Comparison of ENCODE assay signal across 20 cellular contexts in the genomic region with DNA sequence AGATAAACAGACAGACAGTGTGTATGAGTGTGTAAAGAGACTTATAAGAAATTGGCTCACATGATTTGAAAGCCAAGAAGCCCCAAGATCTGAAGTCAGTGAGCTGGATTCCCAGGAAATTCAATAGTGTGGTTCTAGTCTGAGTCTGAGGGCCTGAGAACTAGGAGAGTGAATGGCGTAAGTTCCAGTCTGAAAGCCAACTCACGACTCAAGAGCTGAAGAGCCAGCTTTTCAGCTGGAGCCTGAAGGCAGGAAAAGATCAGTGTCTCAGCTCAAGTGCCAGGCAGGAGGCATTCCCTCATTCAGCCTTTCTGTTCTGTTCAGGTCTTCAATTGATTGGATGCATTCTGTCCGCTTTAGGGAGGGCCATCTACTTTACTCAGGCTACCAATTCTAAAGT.
"Had no signal": no experiment of that assay in that cellular context is flagged by ENCODE, and none has a peak within 500 bp of the region (broad histone marks: within the 10 kb centered on the region; RNA-seq: fewer than 3 reads in every experiment).

No MANE protein-coding gene starts in this region.

- H3K27me3 ChIP-seq: gastroesophageal sphincter, right lobe of liver, testis had no signal

- H3K4me1 Mint-ChIP-seq: activated B cell treated with CpG ODN at 0.5 μM for 24 hours; activated CD4-positive, alpha-beta memory T cell treated with anti-CD3 and anti-CD28 coated beads, Interleukin-2, amount 10 ng/mL, durations not matched to agents 7 days and 5 days; activated CD8-positive, alpha-beta memory T cell treated with anti-CD3 and anti-CD28 coated beads, Interleukin-2, amount 10 ng/mL, durations not matched to agents 7 days and 5 days; activated naive CD8-positive, alpha-beta T cell treated with anti-CD3 and anti-CD28 coated beads, Interleukin-2, amount 10 ng/mL, durations not matched to agents 7 days and 5 days; stimulated activated naive CD8-positive, alpha-beta T cell treated with anti-CD3 and anti-CD28 coated beads, Interleukin-15, amount 100 ng/mL, for 72 hours had no signal

- H3K36me3 Mint-ChIP-seq: activated CD8-positive, alpha-beta memory T cell treated with anti-CD3 and anti-CD28 coated beads, Interleukin-2, amount 10 ng/mL, durations not matched to agents 7 days and 5 days; activated naive CD8-positive, alpha-beta T cell treated with anti-CD3 and anti-CD28 coated beads, Interleukin-2, amount 10 ng/mL, durations not matched to agents 7 days and 5 days had no signal

- H3K4me1 ChIP-seq: prostate gland, right lobe of liver had no signal

- H3K27ac ChIP-seq: epithelial cell of prostate, prostate gland, right lobe of liver, testis had no signal

- H3K27me3 Mint-ChIP-seq: activated B cell treated with CpG ODN at 0.5 μM for 24 hours; activated CD4-positive, alpha-beta memory T cell treated with anti-CD3 and anti-CD28 coated beads, Interleukin-2, amount 10 ng/mL, durations not matched to agents 7 days and 5 days; activated CD8-positive, alpha-beta memory T cell treated with anti-CD3 and anti-CD28 coated beads, Interleukin-2, amount 10 ng/mL, durations not matched to agents 7 days and 5 days; activated naive CD8-positive, alpha-beta T cell treated with anti-CD3 and anti-CD28 coated beads, Interleukin-2, amount 10 ng/mL, durations not matched to agents 7 days and 5 days; stimulated activated naive CD8-positive, alpha-beta T cell treated with anti-CD3 and anti-CD28 coated beads, Interleukin-15, amount 100 ng/mL, for 72 hours had no signal

- DNase-seq: activated B cell treated with CpG ODN at 0.5 μM for 24 hours; activated CD4-positive, alpha-beta memory T cell treated with anti-CD3 and anti-CD28 coated beads, Interleukin-2, amount 10 ng/mL, durations not matched to agents 7 days and 5 days; activated CD4-positive, alpha-beta T cell treated with anti-CD3 and anti-CD28 coated beads for 4 hours; activated CD8-positive, alpha-beta memory T cell treated with anti-CD3 and anti-CD28 coated beads, Interleukin-2, amount 10 ng/mL, durations not matched to agents 7 days and 5 days; activated naive CD4-positive, alpha-beta T cell treated with Interleukin-2 at 50 U/mL for 16 hours; activated naive CD8-positive, alpha-beta T cell treated with anti-CD3 and anti-CD28 coated beads, Interleukin-2, amount 10 ng/mL, durations not matched to agents 7 days and 5 days; midbrain; nephron progenitor cell; right lobe of liver; stimulated activated CD4-positive, alpha-beta T cell treated with anti-CD3 and anti-CD28 coated beads, Interleukin-4, amount 100 ng/mL, for 1 hour; stimulated activated naive CD8-positive, alpha-beta T cell treated with anti-CD3 and anti-CD28 coated beads, Interleukin-15, amount 100 ng/mL, for 72 hours; T-helper 1 cell; T-helper 9 cell; testis had no signal

- H3K9me3 ChIP-seq: gastroesophageal sphincter, prostate gland, right lobe of liver, testis had no signal

- H3K4me3 ChIP-seq: gastroesophageal sphincter, lung, prostate gland, right lobe of liver, smooth muscle cell, testis had no signal

- H3K4me2 ChIP-seq: smooth muscle cell had no signal

- H3K36me3 ChIP-seq: gastroesophageal sphincter, prostate gland, right lobe of liver had no signal

- H3K27ac Mint-ChIP-seq: activated B cell treated with CpG ODN at 0.5 μM for 24 hours; activated CD4-positive, alpha-beta memory T cell treated with anti-CD3 and anti-CD28 coated beads, Interleukin-2, amount 10 ng/mL, durations not matched to agents 7 days and 5 days; activated CD8-positive, alpha-beta memory T cell treated with anti-CD3 and anti-CD28 coated beads, Interleukin-2, amount 10 ng/mL, durations not matched to agents 7 days and 5 days; activated naive CD8-positive, alpha-beta T cell treated with anti-CD3 and anti-CD28 coated beads, Interleukin-2, amount 10 ng/mL, durations not matched to agents 7 days and 5 days; activated T-helper 2 cell treated with anti-CD3 and anti-CD28 coated beads, Interferon-gamma antibody, Interleukin-2, Interleukin-4, amounts not matched to agents 10 μg/mL and 5 μg/mL and 100 μg/mL, durations not matched to agents 14 hours and 24 hours and 36 hours; nephron progenitor cell; stimulated activated naive CD8-positive, alpha-beta T cell treated with anti-CD3 and anti-CD28 coated beads, Interleukin-15, amount 100 ng/mL, for 72 hours had no signal

- ATAC-seq: activated CD8-positive, alpha-beta memory T cell treated with anti-CD3 and anti-CD28 coated beads, Interleukin-2, amount 10 ng/mL, durations not matched to agents 7 days and 5 days; gastroesophageal sphincter; right lobe of liver; stimulated activated naive CD8-positive, alpha-beta T cell treated with anti-CD3 and anti-CD28 coated beads, Interleukin-15, amount 100 ng/mL, for 72 hours had no signal

- H3K9me3 Mint-ChIP-seq: activated B cell treated with CpG ODN at 0.5 μM for 24 hours; activated naive CD8-positive, alpha-beta T cell treated with anti-CD3 and anti-CD28 coated beads, Interleukin-2, amount 10 ng/mL, durations not matched to agents 7 days and 5 days; activated T-helper 2 cell treated with anti-CD3 and anti-CD28 coated beads, Interferon-gamma antibody, Interleukin-2, Interleukin-4, amounts not matched to agents 10 μg/mL and 5 μg/mL and 100 μg/mL, durations not matched to agents 14 hours and 24 hours and 36 hours; nephron progenitor cell; stimulated activated naive CD8-positive, alpha-beta T cell treated with anti-CD3 and anti-CD28 coated beads, Interleukin-15, amount 100 ng/mL, for 72 hours had no signal

- H3K4me3 Mint-ChIP-seq: activated B cell treated with CpG ODN at 0.5 μM for 24 hours; activated CD4-positive, alpha-beta memory T cell treated with anti-CD3 and anti-CD28 coated beads, Interleukin-2, amount 10 ng/mL, durations not matched to agents 7 days and 5 days; activated CD8-positive, alpha-beta memory T cell treated with anti-CD3 and anti-CD28 coated beads, Interleukin-2, amount 10 ng/mL, durations not matched to agents 7 days and 5 days; activated naive CD8-positive, alpha-beta T cell treated with anti-CD3 and anti-CD28 coated beads, Interleukin-2, amount 10 ng/mL, durations not matched to agents 7 days and 5 days; nephron progenitor cell; stimulated activated naive CD8-positive, alpha-beta T cell treated with anti-CD3 and anti-CD28 coated beads, Interleukin-15, amount 100 ng/mL, for 72 hours had no signal
